Comparison of ENCODE assay signal across 35 cellular contexts in the genomic region with DNA sequence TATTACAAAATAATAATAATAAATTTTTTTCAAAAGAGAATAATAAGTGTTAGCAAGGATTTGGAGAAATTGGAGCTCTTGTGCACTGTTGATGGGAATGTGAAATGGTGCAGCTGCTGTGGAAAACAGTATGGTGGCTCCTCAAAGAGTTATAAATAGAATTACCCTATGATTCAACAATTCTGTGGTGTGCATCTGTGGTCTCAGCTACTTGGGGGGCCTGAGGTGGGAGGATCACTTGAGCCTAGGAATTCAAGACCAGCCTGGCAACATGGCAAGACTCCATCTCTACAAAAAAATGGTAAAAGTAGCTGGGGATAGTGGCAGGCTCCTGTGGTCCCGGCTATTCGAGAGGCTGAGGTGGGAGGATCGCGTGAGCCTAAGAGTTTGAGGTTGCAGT. TPM values are rescaled to one million over a fixed set of nuclear protein-coding genes. Genes with fewer than 3 reads are reported as not detected.
"Had no signal": no experiment of that assay in that cellular context is flagged by ENCODE, and none has a peak within 500 bp of the region (broad histone marks: within the 10 kb centered on the region; RNA-seq: fewer than 3 reads in every experiment).

No MANE protein-coding gene starts in this region.

- H3K27ac Mint-ChIP-seq: activated CD4-positive, alpha-beta memory T cell treated with anti-CD3 and anti-CD28 coated beads, Interleukin-2, amount 10 ng/mL, durations not matched to agents 7 days and 5 days; activated CD4-positive, alpha-beta T cell treated with anti-CD3 and anti-CD28 coated beads, Interleukin-2, amount 10 ng/mL, durations not matched to agents 7 days and 5 days; activated T-cell treated with anti-CD3 and anti-CD28 coated beads, Interleukin-2, amount 50 U/mL, for 24 hours; nephron progenitor cell; progenitor cell of endocrine pancreas; T-helper 1 cell treated with Interleukin-12 subunit alpha and Interleukin-12 subunit beta and Interleukin-4 antibody, amounts not matched to agents 30 μg/mL and 1 μg/mL, for 36 hours had no signal

- H3K4me1 Mint-ChIP-seq: central memory CD8-positive, alpha-beta T cell had no signal

- H3K27me3 Mint-ChIP-seq: activated CD4-positive, alpha-beta memory T cell treated with anti-CD3 and anti-CD28 coated beads, Interleukin-2, amount 10 ng/mL, durations not matched to agents 7 days and 5 days; activated CD4-positive, alpha-beta T cell treated with anti-CD3 and anti-CD28 coated beads, Interleukin-2, amount 10 ng/mL, durations not matched to agents 7 days and 5 days; activated T-cell treated with anti-CD3 and anti-CD28 coated beads, Interleukin-2, amount 50 U/mL, for 24 hours; central memory CD8-positive, alpha-beta T cell; naive B cell; progenitor cell of endocrine pancreas had no signal

- H3K4me3 Mint-ChIP-seq: activated CD4-positive, alpha-beta memory T cell treated with anti-CD3 and anti-CD28 coated beads, Interleukin-2, amount 10 ng/mL, durations not matched to agents 7 days and 5 days; activated CD4-positive, alpha-beta T cell treated with anti-CD3 and anti-CD28 coated beads, Interleukin-2, amount 10 ng/mL, durations not matched to agents 7 days and 5 days; activated T-cell treated with anti-CD3 and anti-CD28 coated beads, Interleukin-2, amount 50 U/mL, for 24 hours; central memory CD8-positive, alpha-beta T cell; nephron progenitor cell; T-helper 1 cell treated with Interleukin-12 subunit alpha and Interleukin-12 subunit beta and Interleukin-4 antibody, amounts not matched to agents 30 μg/mL and 1 μg/mL, for 36 hours had no signal

- H3K9me3 Mint-ChIP-seq: activated CD4-positive, alpha-beta memory T cell treated with anti-CD3 and anti-CD28 coated beads, Interleukin-2, amount 10 ng/mL, durations not matched to agents 7 days and 5 days; central memory CD8-positive, alpha-beta T cell; nephron progenitor cell; T-helper 1 cell treated with Interleukin-12 subunit alpha and Interleukin-12 subunit beta and Interleukin-4 antibody, amounts not matched to agents 30 μg/mL and 1 μg/mL, for 36 hours had no signal

- H3K9me3 ChIP-seq: esophagus muscularis mucosa, mucosa of descending colon, neutrophil, right lobe of liver, thoracic aorta had no signal

- H3K27me3 ChIP-seq: esophagus muscularis mucosa, neutrophil, right lobe of liver had no signal

- H3K36me3 ChIP-seq: esophagus muscularis mucosa, left ventricle myocardium inferior, right lobe of liver, thoracic aorta had no signal

- DNase-seq: activated CD4-positive, alpha-beta memory T cell treated with anti-CD3 and anti-CD28 coated beads, Interleukin-2, amount 10 ng/mL, durations not matched to agents 7 days and 5 days; activated CD4-positive, alpha-beta T cell treated with anti-CD3 and anti-CD28 coated beads, Interleukin-2, amount 10 ng/mL, durations not matched to agents 7 days and 5 days; activated CD4-positive, CD25-positive, alpha-beta regulatory T cell treated with anti-CD3 and anti-CD28 coated beads, Interleukin-2, amount 50 U/mL, for 72 hours; activated CD8-positive, alpha-beta memory T cell treated with anti-CD3 and anti-CD28 coated beads, Interleukin-2, amount 50 U/mL, for 48 hours; activated gamma-delta T cell; activated naive CD4-positive, alpha-beta T cell treated with anti-CD3 and anti-CD28 coated beads, Interleukin-2, amount 50 U/mL, for 16 hours; activated T-cell treated with anti-CD3 and anti-CD28 coated beads, Interleukin-2, amount 50 U/mL, for 24 hours; aorta; dermis blood vessel endothelial cell; effector CD4-positive, alpha-beta T cell; foreskin melanocyte; left ventricle myocardium inferior; mucosa of descending colon; naive B cell; nephron progenitor cell; right lobe of liver; stimulated activated CD4-positive, alpha-beta T cell treated with anti-CD3 and anti-CD28 coated beads, Interleukin-12 subunit alpha, Interleukin-12 subunit beta, amount 100 ng/mL, for 4 hours; stimulated activated CD4-positive, alpha-beta T cell treated with anti-CD3 and anti-CD28 coated beads, Interleukin-4, amount 100 ng/mL, for 1 hour; stimulated activated naive CD8-positive, alpha-beta T cell treated with anti-CD3 and anti-CD28 coated beads, Interleukin-15, Interleukin-2, amounts not matched to agents 100 U/mL and 50 U/mL, for 24 hours; T-helper 9 cell; trophoblast cell had no signal

- H3K4me3 ChIP-seq: esophagus muscularis mucosa, left ventricle myocardium inferior, lung, mucosa of descending colon, right lobe of liver, skin epidermis, thoracic aorta had no signal

- H3K27ac ChIP-seq: esophagus muscularis mucosa, left ventricle myocardium inferior, neutrophil, right lobe of liver, skin epidermis, thoracic aorta had no signal

- H3K4me1 ChIP-seq: esophagus muscularis mucosa, left ventricle myocardium inferior, right lobe of liver had no signal

- FAIRE-seq: bronchial epithelial cell, colon, islet of Langerhans, TTC549, urothelium cell line had no signal

- ATAC-seq: mucosa of descending colon; right lobe of liver; stimulated activated naive CD8-positive, alpha-beta T cell treated with anti-CD3 and anti-CD28 coated beads, Interleukin-15, Interleukin-2, amounts not matched to agents 100 U/mL and 50 U/mL, for 24 hours had no signal

RNA-seq across cellular contexts. Expression of gene MND1, which starts 19.6 kb away (rescaled TPM):
- total RNA-seq: mesenteric fat pad had no signal
